ENCODE assay signal across 29 cellular contexts in the genomic region with DNA sequence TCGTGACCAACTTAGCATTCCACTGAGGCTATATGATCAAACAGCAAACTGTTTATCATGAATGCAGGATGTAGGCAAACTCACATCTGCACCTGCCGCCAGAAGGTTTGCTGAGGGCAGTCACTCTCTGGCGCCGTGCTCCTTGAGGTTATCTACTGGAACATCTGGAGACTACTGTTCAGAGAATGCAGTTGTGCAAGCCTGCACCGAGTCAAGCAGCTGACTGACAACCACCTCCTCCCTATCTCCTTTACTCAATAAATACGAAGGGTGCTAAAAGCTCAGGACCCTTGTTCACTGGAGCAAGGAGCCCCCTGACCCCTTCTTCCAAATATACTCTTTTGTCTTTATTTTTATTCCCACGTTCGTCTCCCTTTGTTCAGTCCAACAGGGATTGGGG. TPM values are rescaled to one million over a fixed set of nuclear protein-coding genes. Genes with fewer than 3 reads are reported as not detected.
DNase-seq lines count a peak whose midpoint lies in the region; ATAC-seq, FAIRE-seq and TF ChIP-seq lines count a peak whose summit lies in the region.
"Had no signal": no experiment of that assay in that cellular context is flagged by ENCODE, and none has a peak within 500 bp of the region (broad histone marks: within the 10 kb centered on the region; RNA-seq: fewer than 3 reads in every experiment).

No MANE protein-coding gene starts in this region.

- H3K27ac ChIP-seq in endothelial cell of umbilical vein (ENCODE audit: insufficient read depth, low read depth, low read length) (no peak overlapping the region), trophoblast cell (ENCODE audit: low read depth, low read length) (peak overlapping the region; percentile 25)
- H3K27ac ChIP-seq: 22Rv1, A549, BLaER1 had no signal

- POLR2A ChIA-PET in endothelial cell of umbilical vein (lab: Charles Lee), result no interaction called here

- no peak for TF ChIP-seq CTCF in endothelial cell of umbilical vein (IDR thresholded peaks at IDR 0.05; ENCODE audit: extremely low read depth in 1 of 2, insufficient read depth in 1 of 2, low read depth in 1 of 2, low read length in 2 of 2)

- no peak overlapping the region for H3K27ac Mint-ChIP-seq in activated T-cell treated with anti-CD3 and anti-CD28 coated beads, Interleukin-2, amount 50 U/mL, for 72 hours
- H3K27ac Mint-ChIP-seq: CD14-positive monocyte; CD4-positive, alpha-beta memory T cell; CD4-positive, CD25-positive, alpha-beta regulatory T cell; CD8-positive, alpha-beta memory T cell had no signal

- H3K9ac ChIP-seq in endothelial cell of umbilical vein (replicated peaks; ENCODE audit: extremely low read depth, insufficient read depth, low read length) (no peak overlapping the region), trophoblast cell (ENCODE audit: low read length) (no peak overlapping the region)
- H3K9ac ChIP-seq: BLaER1 had no signal

- no peak overlapping the region for H4K91ac ChIP-seq in trophoblast cell (ENCODE audit: low read depth, low read length)

- H3K4me3 Mint-ChIP-seq in activated T-cell treated with anti-CD3 and anti-CD28 coated beads, Interleukin-2, amount 50 U/mL, for 72 hours, result no peak overlapping the region
- H3K4me3 Mint-ChIP-seq: CD14-positive monocyte; CD4-positive, alpha-beta memory T cell; CD4-positive, CD25-positive, alpha-beta regulatory T cell; CD8-positive, alpha-beta memory T cell had no signal

- H2AK5ac ChIP-seq in trophoblast cell (ENCODE audit: low read length), result no peak overlapping the region

- CTCF ChIA-PET in endothelial cell of umbilical vein (lab: Charles Lee), result no interaction called here

- H3K9me1 ChIP-seq in endothelial cell of umbilical vein (replicated peaks; ENCODE audit: control insufficient read depth, extremely low read depth, insufficient read depth, low read length), result no peaks in the 10 kb centered on the region

- H3K4me1 ChIP-seq in endothelial cell of umbilical vein (ENCODE audit: control insufficient read depth, extremely low read depth, insufficient read depth, low read length), result no peaks in the 10 kb centered on the region
- peaks cover 0 to 3% of the 10 kb centered on the region in 2 experiments for H3K4me1 ChIP-seq in trophoblast cell (ENCODE audit: control insufficient read depth in 1 of 2, insufficient read depth in 2 of 2, low read length in 2 of 2)
- no peaks in the 10 kb centered on the region for H3K4me1 ChIP-seq in HAP-1
- H3K4me1 ChIP-seq: A549, BLaER1 had no signal

- peaks cover 5 to 6% of the 10 kb centered on the region in 2 donors for H3K9me3 Mint-ChIP-seq in activated T-cell treated with anti-CD3 and anti-CD28 coated beads, Interleukin-2, amount 50 U/mL, for 72 hours

- peak; percentile 37 for DNase-seq in Jurkat, Clone E6-1 (ENCODE audit: low read depth, low spot score)
- DNase-seq in amniotic epithelial cell (ENCODE audit: low read depth) (peak; percentile 9), endothelial cell of umbilical vein (ENCODE audit: low read depth, low spot score) (no peak), trophoblast cell (peak; percentile 86 to 90), HAP-1 (ENCODE audit: low spot score in 2 of 2) (no peak), UCSD-AML1 (lab: John Stamatoyannopoulos, UW; ENCODE audit: unreplicated experiment) (no peak), SIG-M5 (lab: John Stamatoyannopoulos, UW) (no peak)
- DNase-seq in activated T-cell treated with anti-CD3 and anti-CD28 coated beads, Interleukin-2, amount 50 U/mL, for 72 hours, result no peak
- DNase-seq: BE2C; C1 segment of cervical spinal cord; CD4-positive, alpha-beta memory T cell; CD4-positive, CD25-positive, alpha-beta regulatory T cell; CD8-positive, alpha-beta memory T cell; COR-L47; DMS 273 treated with DMSO at 0.1 percent for 48 hours; DMS153; DMS53; DMS79; DND-41; EL; GDM1 had no signal

- H4K20me1 ChIP-seq in endothelial cell of umbilical vein (replicated peaks; ENCODE audit: control insufficient read depth, extremely low read depth, insufficient read depth, low read length), result no peaks in the 10 kb centered on the region
- H4K20me1 ChIP-seq: BLaER1 had no signal

- FAIRE-seq in endothelial cell of umbilical vein (lab: Jason Lieb, UNC), result peak; percentile 44
- FAIRE-seq: A549, GM12878, GM12892, GM18507 had no signal

- no peak for TF ChIP-seq POLR2A in endothelial cell of umbilical vein (IDR thresholded peaks at IDR 0.05; ENCODE audit: low read depth, low read length)

- no peak overlapping the region for H2BK5ac ChIP-seq in trophoblast cell (ENCODE audit: low read depth, low read length, poor library complexity)

- H3K79me2 ChIP-seq in endothelial cell of umbilical vein (ENCODE audit: control insufficient read depth, insufficient read depth, low read length) (no peaks in the 10 kb centered on the region), trophoblast cell (ENCODE audit: control insufficient read depth, insufficient read depth, low read length, poor library complexity) (no peaks in the 10 kb centered on the region)

- H2AFZ ChIP-seq in endothelial cell of umbilical vein (ENCODE audit: low read depth, low read length) (no peak overlapping the region), trophoblast cell (ENCODE audit: insufficient read depth, low read length, poor library complexity) (no peak overlapping the region)

- in situ Hi-C loops in HAP-1 (cut with MboI; ENCODE audit: low sequenced_read_pairs), result no loop called here

- H3K9me3 ChIP-seq in endothelial cell of umbilical vein (replicated peaks; ENCODE audit: control insufficient read depth, insufficient read depth, low read length) (no peaks in the 10 kb centered on the region), trophoblast cell (ENCODE audit: insufficient read depth, low read depth, low read length) (peaks cover 9% of the 10 kb centered on the region), HAP-1 (peaks cover 16% of the 10 kb centered on the region)
- H3K9me3 ChIP-seq: BE2C had no signal

- H4K8ac ChIP-seq in trophoblast cell (ENCODE audit: low read depth, low read length), result no peak overlapping the region

- no peak overlapping the region for H3K18ac ChIP-seq in trophoblast cell (ENCODE audit: low read length)

- BruUV-seq in endothelial cell of umbilical vein (replicated peaks; lab: Mats Ljungman, UMichigan), result no TSS peak

- H4K12ac ChIP-seq in trophoblast cell (ENCODE audit: low read depth, low read length), result no peak overlapping the region

- no peak overlapping the region for H3K4ac ChIP-seq in trophoblast cell (ENCODE audit: low read depth, low read length)

- H3K79me1 ChIP-seq in trophoblast cell (ENCODE audit: low read length), result peaks cover 3% of the 10 kb centered on the region

- peaks cover 13% of the 10 kb centered on the region for H3K4me1 Mint-ChIP-seq in activated T-cell treated with anti-CD3 and anti-CD28 coated beads, Interleukin-2, amount 50 U/mL, for 72 hours (ENCODE audit: low read depth)
- H3K4me1 Mint-ChIP-seq: CD14-positive monocyte; CD4-positive, alpha-beta memory T cell; CD4-positive, CD25-positive, alpha-beta regulatory T cell; CD8-positive, alpha-beta memory T cell had no signal

- H3K36me3 ChIP-seq in endothelial cell of umbilical vein (ENCODE audit: control insufficient read depth in 2 of 2, extremely low read depth in 1 of 2, insufficient read depth in 2 of 2, low read length in 2 of 2), result no peaks in the 10 kb centered on the region
- H3K36me3 ChIP-seq in trophoblast cell (ENCODE audit: control insufficient read depth in 1 of 2, insufficient read depth in 2 of 2, low read length in 2 of 2), result no peaks in the 10 kb centered on the region
- H3K36me3 ChIP-seq in HAP-1 (replicated peaks), result peaks cover 14% of the 10 kb centered on the region

- H3K14ac ChIP-seq in trophoblast cell (ENCODE audit: low read length), result no peak overlapping the region

- H2BK120ac ChIP-seq in trophoblast cell (ENCODE audit: insufficient read depth, low read length, poor library complexity), result no peak overlapping the region

- H3K4me2 ChIP-seq in endothelial cell of umbilical vein (ENCODE audit: insufficient read depth, low read length) (no peak overlapping the region), trophoblast cell (ENCODE audit: low read length) (no peak overlapping the region)
- H3K4me2 ChIP-seq: A549, BLaER1 had no signal

- ATAC-seq in activated T-cell treated with anti-CD3 and anti-CD28 coated beads, Interleukin-2, amount 50 U/mL, for 72 hours (replicated peaks in 1 of 2), result no peak
- ATAC-seq: A549, GM12878 had no signal

- dilution Hi-C loops in endothelial cell of umbilical vein (cut with MboI; ENCODE audit: extremely low pct_ligation_motif_present, low sequenced_read_pairs), result no loop called here

- WGBS in trophoblast cell (ENCODE audit: extremely low coverage, insufficient coverage, insufficient read length), result no CpG with 5 or more reads among the region's 8 CpGs

- intact Hi-C loops in endothelial cell of umbilical vein (cut with micrococcal nuclease), result no loop called here

- H3K4me3 ChIP-seq in Jurkat, Clone E6-1 (ENCODE audit: low read length), result no peak overlapping the region
- no peak overlapping the region for H3K4me3 ChIP-seq in endothelial cell of umbilical vein (replicated peaks in 1 of 3; ENCODE audit: insufficient read depth in 1 of 3, low read depth in 1 of 3, low read length in 3 of 3)
- no peak overlapping the region for H3K4me3 ChIP-seq in trophoblast cell (ENCODE audit: low read depth, low read length)
- H3K4me3 ChIP-seq in HAP-1, result no peak overlapping the region
- H3K4me3 ChIP-seq: A549, BLaER1, GM12878 had no signal

- peaks cover 16 to 34% of the 10 kb centered on the region in 2 donors for H3K36me3 Mint-ChIP-seq in activated T-cell treated with anti-CD3 and anti-CD28 coated beads, Interleukin-2, amount 50 U/mL, for 72 hours (ENCODE audit: insufficient read depth in 2 of 2)

- H3K27me3 Mint-ChIP-seq in activated T-cell treated with anti-CD3 and anti-CD28 coated beads, Interleukin-2, amount 50 U/mL, for 72 hours (ENCODE audit: low read depth), result no peaks in the 10 kb centered on the region
- H3K27me3 Mint-ChIP-seq: CD4-positive, alpha-beta memory T cell; CD4-positive, CD25-positive, alpha-beta regulatory T cell had no signal

- no peaks in the 10 kb centered on the region for H3K27me3 ChIP-seq in endothelial cell of umbilical vein (ENCODE audit: control insufficient read depth in 2 of 2, insufficient read depth in 2 of 2, low read length in 2 of 2)
- H3K27me3 ChIP-seq in trophoblast cell (ENCODE audit: insufficient read depth, low read length), result no peaks in the 10 kb centered on the region
- H3K27me3 ChIP-seq in HAP-1 (ENCODE audit: low read depth), result no peaks in the 10 kb centered on the region
- H3K27me3 ChIP-seq: BE2C, BLaER1 had no signal

- no peak overlapping the region for H3K23ac ChIP-seq in trophoblast cell (ENCODE audit: low read length)

- H2BK12ac ChIP-seq in trophoblast cell (ENCODE audit: low read length), result no peak overlapping the region

RNA-seq across cellular contexts. Expression of a gene that starts 27.1 kb away (rescaled TPM):
- polyA plus RNA-seq in Jurkat, Clone E6-1 (2012; ENCODE audit: insufficient read depth, insufficient read length), result 13.9 TPM
- 5.3 and 6.2 TPM in 2 replicates for total RNA-seq in endothelial cell of umbilical vein
- 1.1 and 1.5 TPM in 2 replicates for polyA plus RNA-seq in endothelial cell of umbilical vein
- polyA plus RNA-seq in endothelial cell of umbilical vein (2011; cell fraction: cytosol; rRNA removed), result 1.4 and 1.6 TPM in 2 replicates
- 6.6 and 7.8 TPM in 2 replicates for polyA plus RNA-seq in endothelial cell of umbilical vein (2011; cell fraction: nucleus; rRNA removed)
- 4.7 TPM in 2 replicates for polyA plus RNA-seq in endothelial cell of umbilical vein (2012)
- 2.0 and 2.9 TPM in 2 replicates for polyA minus RNA-seq in endothelial cell of umbilical vein
- polyA minus RNA-seq in endothelial cell of umbilical vein (2011; cell fraction: cytosol; rRNA and poly(A)+ RNA removed), result 4.3 TPM
- 2.8 and 4.1 TPM in 2 replicates for polyA minus RNA-seq in endothelial cell of umbilical vein (2011; cell fraction: nucleus; rRNA and poly(A)+ RNA removed)
- 1.7 TPM in 2 replicates for polyA plus RNA-seq in trophoblast cell (2013)
- 10 to 100 TPM; 10.6 to 12.6 TPM for total RNA-seq in activated T-cell treated with anti-CD3 and anti-CD28 coated beads, Interleukin-2, amount 50 U/mL, for 72 hours
- total RNA-seq: G401 had no signal

Comparison
In these comparisons a context has a peak if more than half of its experiments do, and no peak if none do; other contexts are left out.
1. DNase-seq: peak in Jurkat, Clone E6-1 (single experiment), amniotic epithelial cell (single experiment) and trophoblast cell (2 of 2); none in endothelial cell of umbilical vein (single experiment), HAP-1 (0 of 2), UCSD-AML1 (single experiment), activated T-cell treated with anti-CD3 and anti-CD28 coated beads, Interleukin-2, amount 50 U/mL, for 72 hours (0 of 2) and SIG-M5 (single experiment).